Comparison of ENCODE assay signal across 13 cellular contexts in genomic region chr4:168550071-168550766, GRCh38. TPM values are rescaled to one million over a fixed set of nuclear protein-coding genes. Genes with fewer than 3 reads are reported as not detected.
DNase-seq lines count a peak whose midpoint lies in the region; ATAC-seq and TF ChIP-seq lines count a peak whose summit lies in the region.
"Had no signal": no experiment of that assay in that cellular context is flagged by ENCODE, and none has a peak within 500 bp of the region (broad histone marks: within the 10 kb centered on the region; RNA-seq: fewer than 3 reads in every experiment).

No MANE protein-coding gene starts in this region.

- peak overlapping the region; percentile 48; the same call in 1 of the 2 replicates for H4K5ac ChIP-seq in IMR-90 (ENCODE audit: low read depth, low read length)

- H3K79me2 ChIP-seq in ACC112 (ENCODE audit: control insufficient read depth, insufficient read depth, low read length, unreplicated experiment): no peaks in the 10 kb centered on the region
- H3K79me2 ChIP-seq: parathyroid adenoma had no signal

- no peak overlapping the region for H2AK9ac ChIP-seq in IMR-90 (replicated peaks; ENCODE audit: low read depth, low read length, poor library complexity)

- peak overlapping the region; percentile 53 for H3K14ac ChIP-seq in IMR-90 (replicated peaks; ENCODE audit: low read depth, low read length)

- peak overlapping the region; percentile 66; the same call in 1 of the 2 replicates for H3K4me2 ChIP-seq in IMR-90 (ENCODE audit: low read depth, low read length)

- in situ Hi-C loops in IMR-90 (cut with MboI; ENCODE audit: low sequenced_read_pairs): no loop called here

- H4K20me1 ChIP-seq in IMR-90 (ENCODE audit: insufficient read depth, low read length): no peaks in the 10 kb centered on the region

- peak overlapping the region; percentile 52 for H2BK5ac ChIP-seq in IMR-90 (ENCODE audit: low read depth, low read length, poor library complexity, severe bottlenecking)

- TF ChIP-seq POLR2A in IMR-90 (IDR thresholded peaks at IDR 0.05; ENCODE audit: low read depth, low read length): no peak

- 0 out of 2 replicates have a peak, but pooled peaks cover 3% of the 10 kb centered on the region for H3K9me1 ChIP-seq in IMR-90 (ENCODE audit: insufficient read depth, low read length)

- H2BK20ac ChIP-seq in IMR-90 (ENCODE audit: low read depth, low read length): peak overlapping the region; percentile 79

- H2BK120ac ChIP-seq in IMR-90 (ENCODE audit: low read depth, low read length): peak overlapping the region; percentile 84

- dilution Hi-C loops in IMR-90 (cut with HindIII; ENCODE audit: low sequenced_read_pairs, unreplicated experiment): no loop called here

- ATAC-seq in IMR-90 (ENCODE audit: low read depth) (peak; percentile 42; the same call in 1 of the 2 replicates), GM19397 (IDR thresholded peaks at IDR 0.05; ENCODE audit: unreplicated experiment) (no peak)

- H3K4me3 ChIP-seq in ACC112 (ENCODE audit: low read depth, low read length): peak overlapping the region; percentile 40; the same call in 1 of the 2 replicates
- no peak overlapping the region for H3K4me3 ChIP-seq in IMR-90 (ENCODE audit: insufficient read depth, low read depth, low read length)
- H3K4me3 ChIP-seq: colonic mucosa had no signal

- POLR2A ChIA-PET in IMR-90 (lab: Charles Lee; ENCODE audit: unreplicated experiment): no interaction called here

- CTCF ChIA-PET in IMR-90 (lab: Yijun Ruan, JAX): interaction anchor here (1.2 kb wide), 1 partner anchor 36 kb away, joined by 3 read pairs; no protein-coding TSS in a partner anchor

- intact Hi-C loops in IMR-90 (cut with micrococcal nuclease): no loop called here

- H3K36me3 ChIP-seq in ACC112 (ENCODE audit: insufficient read depth, low read length) (no peaks in the 10 kb centered on the region), IMR-90 (ENCODE audit: control insufficient read depth, insufficient read depth, low read length) (no peaks in the 10 kb centered on the region)
- H3K36me3 ChIP-seq: colonic mucosa had no signal

- TF ChIP-seq CTCF in IMR-90 (conservative IDR thresholded peaks at IDR 0.05; ENCODE audit: low read depth, low read length): no peak

- BruUV-seq in IMR-90 (replicated peaks; lab: Mats Ljungman, UMichigan): no TSS peak

- peak overlapping the region; percentile 78 for H3K18ac ChIP-seq in IMR-90 (ENCODE audit: low read depth, low read length)

- peak overlapping the region; percentile 39 to 41; a peak in 2 of 4 replicates for H4K8ac ChIP-seq in IMR-90 (ENCODE audit: low read depth in 2 of 2, low read length in 2 of 2)

- H2BK15ac ChIP-seq in IMR-90 (ENCODE audit: low read depth, low read length): peak overlapping the region; percentile 79; the same call in 2 of the 3 replicates

- H3K56ac ChIP-seq in IMR-90 (ENCODE audit: extremely low read depth, insufficient read depth, low read length): no peak overlapping the region

- no peak overlapping the region; the same call in 1 of the 2 replicates for H2AK5ac ChIP-seq in IMR-90 (ENCODE audit: low read depth, low read length)

- no peak for TF ChIP-seq RAD21 in IMR-90 (IDR thresholded peaks at IDR 0.05; ENCODE audit: low read length)

- H3K27me3 ChIP-seq in ACC112 (ENCODE audit: insufficient read depth, low read length) (no peaks in the 10 kb centered on the region), IMR-90 (ENCODE audit: control insufficient read depth, insufficient read depth, low read length) (no peaks in the 10 kb centered on the region)
- H3K27me3 ChIP-seq: colonic mucosa had no signal

- H3K9ac ChIP-seq in IMR-90 (ENCODE audit: low read depth, low read length): no peak overlapping the region
- H3K9ac ChIP-seq: parathyroid adenoma had no signal

- peak overlapping the region; percentile 41 for H4K91ac ChIP-seq in IMR-90 (ENCODE audit: insufficient read depth, low read depth, low read length)

- H3K4ac ChIP-seq in IMR-90 (ENCODE audit: low read depth, low read length): peak overlapping the region; percentile 76

- peak overlapping the region; percentile 78 for H3K27ac ChIP-seq in ACC112 (ENCODE audit: low read depth, low read length)
- peak overlapping the region; percentile 37; the same call in 1 of the 2 replicates for H3K27ac ChIP-seq in IMR-90 (ENCODE audit: insufficient read depth, low read length)
- H3K27ac ChIP-seq: colonic mucosa, parathyroid adenoma had no signal

- 80% methylated on average over 1 of the region's 5 CpGs; no CpG with 5 or more reads in 1 of the 2 experiments for WGBS in IMR-90 (ENCODE audit: extremely low coverage in 2 of 2, insufficient read length in 1 of 2), 2 experiments

- H3K4me1 ChIP-seq in ACC112 (ENCODE audit: control insufficient read depth, insufficient read depth, low read length, unreplicated experiment) (peaks cover 26% of the 10 kb centered on the region), IMR-90 (ENCODE audit: control insufficient read depth, insufficient read depth, low read length) (peaks cover 11% of the 10 kb centered on the region; the same call in 1 of the 2 replicates)
- H3K4me1 ChIP-seq: colonic mucosa, parathyroid adenoma had no signal

- H3K9me3 ChIP-seq in IMR-90 (ENCODE audit: control insufficient read depth, insufficient read depth, low read length): no peaks in the 10 kb centered on the region
- H3K9me3 ChIP-seq: colonic mucosa had no signal

- H2AFZ ChIP-seq in ACC112 (ENCODE audit: low read length, unreplicated experiment): peak overlapping the region; percentile 85
- H2AFZ ChIP-seq in IMR-90 (replicated peaks; ENCODE audit: low read length, poor library complexity): peak overlapping the region; percentile 35
- H2AFZ ChIP-seq: parathyroid adenoma had no signal

- H3K79me1 ChIP-seq in IMR-90 (ENCODE audit: low read depth in 1 of 2, low read length in 2 of 2): no peaks in the 10 kb centered on the region

- peak overlapping the region; percentile 75; the same call in 1 of the 2 replicates for H3K23ac ChIP-seq in IMR-90 (ENCODE audit: low read depth, low read length)

- DNase-seq in IMR-90 (peak; percentile 31), amniotic epithelial cell (ENCODE audit: low read depth) (peak; percentile 39), hepatic stellate cell (ENCODE audit: low spot score) (peak; percentile 18), NCI-H146 (lab: John Stamatoyannopoulos, UW) (no peak), NCI-H1417 treated with DMSO at 0.1 percent for 48 hours (lab: John Stamatoyannopoulos, UW) (no peak), NCI-H2227 (lab: John Stamatoyannopoulos, UW; ENCODE audit: unreplicated experiment) (no peak)
- DNase-seq: activated CD4-positive, alpha-beta T cell treated with anti-CD3 and anti-CD28 coated beads for 1 hour; colonic mucosa; NCI-H1048; NCI-H345 had no signal

TF ChIP-seq in IMR-90, 13 proteins besides CTCF, POLR2A, EP300 and RAD21:
- TF ChIP-seq RFX5 (IDR thresholded peaks at IDR 0.05; ENCODE audit: low read depth, low read length) (no peak), MAFK (IDR thresholded peaks at IDR 0.05; ENCODE audit: low read depth, low read length) (peak; percentile 85)

RNA-seq across cellular contexts. Expression of gene PALLD, which starts 53.4 kb away (rescaled TPM):
- total RNA-seq in IMR-90 (2012; rRNA removed): 91.9 and 112 TPM in 2 replicates
- polyA plus RNA-seq in IMR-90 (2012; rRNA removed): 71.0 and 91.0 TPM in 2 replicates
- 44.9 and 48.4 TPM in 2 replicates for polyA plus RNA-seq in IMR-90 (2012; cell fraction: cytosol; rRNA removed)
- 75.8 and 98.2 TPM in 2 replicates for polyA plus RNA-seq in IMR-90 (2012; cell fraction: nucleus; rRNA removed; ENCODE audit: low replicate concordance)

Comparison
In these comparisons a context has a peak if more than half of its experiments do, and no peak if none do; other contexts are left out.
1. DNase-seq: peak in IMR-90 (single experiment), amniotic epithelial cell (single experiment) and hepatic stellate cell (single experiment); none in NCI-H146 (single experiment), NCI-H1417 treated with DMSO at 0.1 percent for 48 hours (single experiment) and NCI-H2227 (single experiment).